In the genomic region with DNA sequence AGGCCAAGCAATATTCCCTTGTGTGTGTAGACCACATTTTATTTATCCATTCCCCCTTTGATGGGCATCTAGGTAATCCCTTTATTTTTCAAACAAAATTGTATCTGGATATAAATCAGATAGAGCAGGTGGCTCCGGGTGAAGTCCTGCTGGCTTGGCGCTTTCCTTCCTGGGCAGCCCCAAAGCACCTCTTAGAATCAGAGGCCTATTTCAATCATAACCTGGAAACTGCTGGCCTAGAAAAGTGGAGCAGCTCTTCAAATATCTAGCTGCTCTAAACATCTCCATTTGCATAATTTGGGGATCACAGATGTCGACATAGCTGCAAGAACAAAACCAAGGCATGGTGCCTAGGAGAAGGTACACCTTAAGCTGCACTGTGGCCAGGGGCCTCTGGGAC, we compare ENCODE assay signal across 19 cellular contexts. TPM values are rescaled to one million over a fixed set of nuclear protein-coding genes. Genes with fewer than 3 reads are reported as not detected.
DNase-seq lines count a peak whose midpoint lies in the region; ATAC-seq and TF ChIP-seq lines count a peak whose summit lies in the region.
"Had no signal": no experiment of that assay in that cellular context is flagged by ENCODE, and none has a peak within 500 bp of the region (broad histone marks: within the 10 kb centered on the region; RNA-seq: fewer than 3 reads in every experiment).

No MANE protein-coding gene starts in this region.

- TF ChIP-seq CTCF in HEK293 (tag by site-specific recombination; IDR thresholded peaks at IDR 0.05) (no peak), dorsolateral prefrontal cortex (IDR thresholded peaks at IDR 0.05 in 54 of 56, conservative IDR thresholded peaks at IDR 0.05 in 2 of 56; ENCODE audit: low read depth in 1 of 56, partially characterized antibody in 56 of 56) (no peak), foreskin keratinocyte (conservative IDR thresholded peaks at IDR 0.05) (no peak)

- no peak overlapping the region for H2AK5ac ChIP-seq in neuronal stem cell (ENCODE audit: low read depth, low read length)

- WGBS in neuronal stem cell (ENCODE audit: extremely low coverage in 2 of 2, insufficient read length in 2 of 2, insufficient replicate concordance in 1 of 2), 2 donors = no CpG with 5 or more reads among the region's 3 CpGs

- POLR2A ChIA-PET in HEK293 (lab: Yijun Ruan, JAX) = interaction anchor here (0.6 kb wide), 1 partner anchor 195 kb away, joined by 5 read pairs; no protein-coding TSS in a partner anchor

- CTCF ChIA-PET in HEK293 (lab: Yijun Ruan, JAX) = interaction anchor here (1.5 kb wide), 1 partner anchor 134 kb away, joined by 4 read pairs; no protein-coding TSS in a partner anchor

- no peak overlapping the region for H2BK5ac ChIP-seq in neuronal stem cell (ENCODE audit: low read length)

- no peak overlapping the region for H2BK15ac ChIP-seq in neuronal stem cell (ENCODE audit: low read length)

- no peaks in the 10 kb centered on the region for H4K20me1 ChIP-seq in BLaER1

- peak overlapping the region; percentile 4 for H3K18ac ChIP-seq in neuronal stem cell (ENCODE audit: low read length)

- no peaks in the 10 kb centered on the region for H3K79me1 ChIP-seq in neuronal stem cell (ENCODE audit: low read depth, low read length)

- no peak overlapping the region for H3K4ac ChIP-seq in neuronal stem cell (ENCODE audit: low read length)

- H3K4me3 ChIP-seq in BLaER1 (peak overlapping the region; percentile 11; the same call in 1 of the 2 replicates), HEK293 (ENCODE audit: low read depth, low read length) (no peak overlapping the region), dorsolateral prefrontal cortex (no peak overlapping the region), neuronal stem cell (ENCODE audit: low read length in 2 of 2) (no peak overlapping the region)
- H3K4me3 ChIP-seq: GM23338 had no signal

- no peak overlapping the region for H2BK12ac ChIP-seq in neuronal stem cell (ENCODE audit: low read length)

- no peak overlapping the region for H4K8ac ChIP-seq in neuronal stem cell (ENCODE audit: low read depth, low read length)

- H3K36me3 ChIP-seq in BLaER1 (no peaks in the 10 kb centered on the region), HEK293 (ENCODE audit: control insufficient read depth in 2 of 2, insufficient read depth in 1 of 2, low read length in 2 of 2) (no peaks in the 10 kb centered on the region), neuronal stem cell (replicated peaks in 1 of 2; ENCODE audit: control insufficient read depth in 2 of 2, insufficient read depth in 2 of 2, low read length in 2 of 2) (no peaks in the 10 kb centered on the region)

- intact Hi-C loops in dorsolateral prefrontal cortex (cut with DNase I) = loop anchor here in 1 of 2 donors (5.0 kb wide), 1 partner anchor 37 kb away; no protein-coding TSS in a partner anchor

- H2BK120ac ChIP-seq in neuronal stem cell (ENCODE audit: low read depth, low read length) = no peak overlapping the region

- no peak for ATAC-seq in GM21515 (IDR thresholded peaks at IDR 0.05; ENCODE audit: unreplicated experiment)
- ATAC-seq in foreskin keratinocyte = no peak

- H3K23ac ChIP-seq in neuronal stem cell (ENCODE audit: low read depth, low read length, poor library complexity) = no peak overlapping the region

- H3K4me2 ChIP-seq in BLaER1 = peak overlapping the region; percentile 84
- no peak overlapping the region for H3K4me2 ChIP-seq in neuronal stem cell (ENCODE audit: insufficient read depth, low read length, poor library complexity, severe bottlenecking)
- H3K4me2 ChIP-seq: GM23338 had no signal

- no peak overlapping the region for H4K91ac ChIP-seq in neuronal stem cell (ENCODE audit: low read depth, low read length, poor library complexity)

- H3K27me3 ChIP-seq in BLaER1 = no peaks in the 10 kb centered on the region
- no peaks in the 10 kb centered on the region for H3K27me3 ChIP-seq in dorsolateral prefrontal cortex
- H3K27me3 ChIP-seq in neuronal stem cell (ENCODE audit: control insufficient read depth in 3 of 3, insufficient read depth in 3 of 3, low read depth in 1 of 3, low read length in 3 of 3) = peaks cover 0 to 8% (median 0%) of the 10 kb centered on the region in 3 experiments
- no peaks in the 10 kb centered on the region for H3K27me3 ChIP-seq in foreskin keratinocyte

- H3K4me1 ChIP-seq in BLaER1 = peaks cover 54% of the 10 kb centered on the region
- no peaks in the 10 kb centered on the region for H3K4me1 ChIP-seq in HEK293 (ENCODE audit: control insufficient read depth, insufficient read depth, low read length)
- peaks cover 0 to 12% of the 10 kb centered on the region in 2 donors for H3K4me1 ChIP-seq in neuronal stem cell (ENCODE audit: control insufficient read depth in 2 of 2, insufficient read depth in 1 of 2, low read depth in 1 of 2, low read length in 2 of 2)
- H3K4me1 ChIP-seq in foreskin keratinocyte = no peaks in the 10 kb centered on the region

- DNase-seq in dorsolateral prefrontal cortex (peak in 1 of 10 donors; percentile 66), neuronal stem cell (ENCODE audit: low spot score) (no peak), foreskin keratinocyte (no peak), OCI-M2 (lab: John Stamatoyannopoulos, UW; ENCODE audit: unreplicated experiment) (no peak)
- DNase-seq: 8988T; CD4-positive, CD25-positive, alpha-beta regulatory T cell; CD8-positive, alpha-beta memory T cell; COR-L47; DMS 273 treated with DMSO at 0.1 percent for 48 hours; DMS53; DND-41; EL; HCEC 1CT; HFFc6; IMR-90 had no signal

- no peak overlapping the region for H3K27ac ChIP-seq in BLaER1
- H3K27ac ChIP-seq in HEK293 (ENCODE audit: extremely low read depth, low read depth, low read length) = no peak overlapping the region
- H3K27ac ChIP-seq in dorsolateral prefrontal cortex = peak overlapping the region in 34 of 59 donors; percentile 1 to 74 (median 46)
- H3K27ac ChIP-seq in neuronal stem cell (replicated peaks; ENCODE audit: low read length) = no peak overlapping the region
- no peak overlapping the region for H3K27ac ChIP-seq in foreskin keratinocyte

- H2AFZ ChIP-seq in neuronal stem cell (ENCODE audit: low read length) = no peak overlapping the region
- H2AFZ ChIP-seq: GM23338 had no signal

- H3K9me3 ChIP-seq in BLaER1 (no peaks in the 10 kb centered on the region), HEK293 (ENCODE audit: control insufficient read depth, insufficient read depth, low read depth, low read length) (no peaks in the 10 kb centered on the region), neuronal stem cell (replicated peaks in 1 of 2; ENCODE audit: control insufficient read depth in 2 of 2, insufficient read depth in 1 of 2, low read depth in 1 of 2, low read length in 2 of 2) (no peaks in the 10 kb centered on the region)

- H3K14ac ChIP-seq in neuronal stem cell (ENCODE audit: low read length) = no peak overlapping the region

- H3K9ac ChIP-seq in BLaER1 (no peak overlapping the region), neuronal stem cell (ENCODE audit: low read depth, low read length, poor library complexity) (no peak overlapping the region)

TF ChIP-seq in HEK293, 187 proteins besides CTCF, POLR2A, EP300 and RAD21:
- TF ChIP-seq ZNF433 (tag by site-specific recombination; IDR thresholded peaks at IDR 0.05; ENCODE audit: low read depth) (no peak), MZF1 (tag by site-specific recombination; IDR thresholded peaks at IDR 0.05; ENCODE audit: borderline replicate concordance) (peak; percentile 57; the same call in 1 of the 2 replicates)

RNA-seq across cellular contexts. Expression of gene RASGRF1, which starts 40.2 kb away (rescaled TPM):
- total RNA-seq in dorsolateral prefrontal cortex (100 to 1,000 TPM in 29 of 120 experiments, 10 to 100 TPM in 91; 55.3 to 149 (median 86.9) TPM), foreskin keratinocyte (0.24 and 0.53 TPM in 2 replicates)
- polyA plus RNA-seq in neuronal stem cell (2013, experiment 1 of 2) = 0.07 TPM
- 0.01 TPM for polyA plus RNA-seq in neuronal stem cell (2013, experiment 2 of 2)
- 0.16 and 0.56 TPM in 2 replicates for polyA plus RNA-seq in foreskin keratinocyte
- total RNA-seq: CD4-positive, CD25-positive, alpha-beta regulatory T cell; CD8-positive, alpha-beta memory T cell had no signal
- polyA plus RNA-seq: CD4-positive, CD25-positive, alpha-beta regulatory T cell; CD8-positive, alpha-beta memory T cell had no signal

Comparison
In these comparisons a context has a peak if more than half of its experiments do, and no peak if none do; other contexts are left out.
1. H3K27ac ChIP-seq: peak in dorsolateral prefrontal cortex (34 of 59); none in BLaER1 (single experiment), HEK293 (single experiment), neuronal stem cell (single experiment) and foreskin keratinocyte (single experiment).
2. RNA of gene RASGRF1, which starts 40.2 kb away (total RNA-seq): 55.3 to 149 TPM in dorsolateral prefrontal cortex; 0.24 to 0.53 TPM in foreskin keratinocyte; every median in the first group is over 10 times any median in the second.